In the genomic region with DNA sequence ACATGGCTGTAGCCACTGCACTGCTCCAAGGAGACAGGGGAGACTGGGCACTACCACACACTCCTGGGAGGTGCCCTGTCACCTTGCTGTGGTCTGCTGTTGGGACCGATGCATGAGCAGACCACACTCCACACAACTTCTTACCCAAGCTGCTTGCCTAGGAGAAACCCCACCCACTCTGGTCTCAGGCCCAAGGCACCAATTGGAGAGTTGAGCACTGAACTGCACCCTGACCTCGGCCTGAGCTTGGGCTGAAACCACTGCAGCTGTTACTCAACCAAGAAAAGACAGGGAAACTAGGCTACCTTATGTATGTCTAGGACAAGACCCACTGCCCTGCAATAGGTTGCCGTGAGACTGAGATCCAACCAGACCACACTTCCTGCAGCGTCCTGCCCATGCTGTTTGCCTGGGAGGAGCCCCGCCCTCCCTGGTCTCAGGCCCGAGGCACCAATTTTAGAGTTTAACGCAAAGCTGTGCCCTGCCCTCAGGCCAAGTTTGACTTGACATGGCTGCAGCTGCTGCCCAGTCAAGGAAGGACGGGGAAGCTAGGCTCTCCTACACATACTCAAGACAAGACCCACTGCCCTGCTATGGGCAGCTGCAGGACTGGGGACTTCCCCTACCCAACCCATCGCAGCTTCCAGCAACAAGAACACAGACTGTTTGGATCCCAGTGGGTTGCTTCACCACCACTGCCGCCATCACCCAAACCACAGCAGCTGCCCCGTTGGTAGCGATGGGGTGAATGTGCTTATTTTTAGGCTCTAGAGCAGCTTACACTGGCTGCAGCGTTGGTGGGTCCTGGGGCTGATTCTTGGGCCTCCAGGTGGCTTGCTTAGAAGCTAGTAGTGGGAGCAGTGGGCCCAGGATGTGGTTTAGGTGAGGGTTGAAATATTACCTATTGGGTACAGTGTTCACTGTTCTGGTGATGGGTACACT, we compare ENCODE assay signal across 10 cellular contexts.
DNase-seq lines count a peak whose midpoint lies in the region; ATAC-seq and TF ChIP-seq lines count a peak whose summit lies in the region.
"Had no signal": no experiment of that assay in that cellular context is flagged by ENCODE, and none has a peak within 500 bp of the region (broad histone marks: within the 10 kb centered on the region; RNA-seq: fewer than 3 reads in every experiment).

No MANE protein-coding gene starts in this region.

- POLR2A ChIA-PET in T-cell (lab: Charles Lee) = no interaction called here

- no peaks in the 10 kb centered on the region for H3K9me3 Mint-ChIP-seq in T-cell

- no peak overlapping the region for H3K4me3 ChIP-seq in esophagus squamous epithelium

- peaks cover 13 to 21% (median 18%) of the 10 kb centered on the region in 3 donors for H3K4me1 Mint-ChIP-seq in T-cell

- H3K36me3 Mint-ChIP-seq in T-cell = no peaks in the 10 kb centered on the region

- H3K27ac ChIP-seq in esophagus squamous epithelium = no peak overlapping the region

- H3K27me3 Mint-ChIP-seq in T-cell = no peaks in the 10 kb centered on the region

- H3K4me3 Mint-ChIP-seq in T-cell = no peak overlapping the region
- H3K4me3 Mint-ChIP-seq: nephron had no signal

- intact Hi-C loops in esophagus squamous epithelium (cut with DNase I) = loop anchor here (10.0 kb wide), 1 partner anchor 164 kb away; no protein-coding TSS in a partner anchor

- no peak for TF ChIP-seq POLR2A in esophagus squamous epithelium (IDR thresholded peaks at IDR 0.05)

- 53 to 73% methylated on average over 5 to 8 of the region's 13 CpGs for WGBS in esophagus squamous epithelium, 2 donors

- no peak for TF ChIP-seq CTCF in esophagus squamous epithelium (IDR thresholded peaks at IDR 0.05)

- H3K9me3 ChIP-seq in esophagus squamous epithelium = peaks cover 0 to 2% (median 0%) of the 10 kb centered on the region in 3 donors

- H3K4me1 ChIP-seq in esophagus squamous epithelium = peaks cover 0 to 8% (median 0%) of the 10 kb centered on the region in 3 donors

- CTCF ChIA-PET in T-cell (lab: Charles Lee) = interaction anchor here in 1 of 2 donors (0.5 kb wide), 1 partner anchor 612 kb away, joined by 3 read pairs; no protein-coding TSS in a partner anchor

- H3K36me3 ChIP-seq in esophagus squamous epithelium = no peaks in the 10 kb centered on the region

- DNase-seq in T-cell (peak in 2 of 34 experiments; percentile 9 to 24), myocyte (ENCODE audit: low read depth) (peak; percentile 98), esophagus squamous epithelium (lab: John Stamatoyannopoulos, UW) (no peak), midbrain (lab: John Stamatoyannopoulos, UW) (no peak), NCI-H2196 (lab: John Stamatoyannopoulos, UW; ENCODE audit: unreplicated experiment) (no peak)
- DNase-seq: GOT3 had no signal

- no peak overlapping the region for H3K27ac Mint-ChIP-seq in T-cell
- H3K27ac Mint-ChIP-seq: nephron had no signal

- peaks cover 0 to 10% (median 0%) of the 10 kb centered on the region in 4 donors for H3K27me3 ChIP-seq in esophagus squamous epithelium

- ATAC-seq in GM19023 (IDR thresholded peaks at IDR 0.05; ENCODE audit: unreplicated experiment) (peak; percentile 59), HG02763 (IDR thresholded peaks at IDR 0.05; ENCODE audit: unreplicated experiment) (peak; percentile 65), T-cell (replicated peaks in 1 of 4) (peak in 3 of 4 experiments; percentile 36 to 62 (median 59)), HG03565 (IDR thresholded peaks at IDR 0.05; ENCODE audit: unreplicated experiment) (no peak)
